Comparison of ENCODE assay signal across 14 cellular contexts in the genomic region with DNA sequence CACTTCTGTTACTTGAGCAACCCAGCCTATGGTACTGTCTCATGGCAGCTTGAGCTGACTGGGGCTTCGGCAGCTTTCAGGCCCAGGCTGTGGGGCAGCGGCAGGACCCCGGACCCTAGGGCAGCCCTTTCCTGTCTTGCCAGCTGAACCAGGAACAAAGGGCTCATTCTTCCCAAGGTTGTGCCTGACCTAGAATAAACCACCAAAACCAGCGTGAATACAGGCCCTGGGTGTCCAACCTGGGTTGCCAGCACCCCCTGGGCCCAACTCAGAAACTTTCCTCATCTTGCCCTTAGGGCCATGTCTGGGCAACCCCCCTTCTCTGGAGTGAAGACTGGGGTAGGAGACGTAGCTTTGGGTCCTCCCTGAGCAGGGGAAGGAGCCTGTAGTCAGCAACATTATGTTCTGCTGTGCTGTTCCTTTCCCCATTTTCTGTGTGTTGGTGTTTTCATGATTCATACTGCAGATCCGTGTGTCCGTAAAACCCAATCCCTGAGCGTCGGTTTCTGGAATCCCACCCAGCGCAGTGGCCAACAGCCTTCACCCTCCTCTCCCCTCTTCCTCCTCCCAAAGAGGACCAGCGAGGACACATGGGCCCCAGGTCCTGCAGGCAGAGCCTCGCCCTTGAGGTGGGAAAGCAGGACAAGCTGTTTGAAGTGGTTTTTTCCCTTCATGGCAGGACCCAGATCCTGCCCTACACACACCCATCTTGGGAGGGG. TPM values are rescaled to one million over a fixed set of nuclear protein-coding genes. Genes with fewer than 3 reads are reported as not detected.
DNase-seq lines count a peak whose midpoint lies in the region; TF ChIP-seq lines count a peak whose summit lies in the region.
"Had no signal": no experiment of that assay in that cellular context is flagged by ENCODE, and none has a peak within 500 bp of the region (broad histone marks: within the 10 kb centered on the region; RNA-seq: fewer than 3 reads in every experiment).

No MANE protein-coding gene starts in this region.

- WGBS in mammary epithelial cell (ENCODE audit: low coverage, missing lambda C conversion rate), result 69% methylated on average over 10 of the region's 12 CpGs

- H3K4me3 Mint-ChIP-seq in CD4-positive, alpha-beta memory T cell, result no peak overlapping the region
- no peak overlapping the region for H3K4me3 Mint-ChIP-seq in nephron progenitor cell

- no peaks in the 10 kb centered on the region for H3K4me1 ChIP-seq in CD4-positive, alpha-beta memory T cell (ENCODE audit: insufficient read depth, low read length)
- H3K4me1 ChIP-seq in mammary epithelial cell (ENCODE audit: insufficient read depth, low read length), result no peaks in the 10 kb centered on the region
- H3K4me1 ChIP-seq in Peyer's patch, result no peaks in the 10 kb centered on the region
- H3K4me1 ChIP-seq: ascending aorta, testis had no signal

- POLR2A ChIA-PET in CD4-positive, alpha-beta memory T cell (lab: Charles Lee; ENCODE audit: partially characterized antibody), result interaction anchor here (0.7 kb wide), 1 partner anchor 457 kb away, joined by 3 read pairs; no protein-coding TSS in a partner anchor

- intact Hi-C loops in CD4-positive, alpha-beta memory T cell (cut with micrococcal nuclease), result no loop called here
- intact Hi-C loops in mammary epithelial cell (cut with micrococcal nuclease), result loop anchor here (10.0 kb wide), 1 partner anchor 492 kb away; no protein-coding TSS in a partner anchor

- peak overlapping the region in 4 of 7 donors; percentile 12 to 53 (median 40) for H3K27ac Mint-ChIP-seq in CD4-positive, alpha-beta memory T cell
- H3K27ac Mint-ChIP-seq in nephron progenitor cell, result peak overlapping the region; percentile 84

- no peaks in the 10 kb centered on the region for H3K9me3 ChIP-seq in CD4-positive, alpha-beta memory T cell (ENCODE audit: control insufficient read depth in 1 of 2, low read length in 2 of 2)
- H3K9me3 ChIP-seq in mammary epithelial cell (replicated peaks; ENCODE audit: insufficient read depth, low read length) (no peaks in the 10 kb centered on the region), Peyer's patch (no peaks in the 10 kb centered on the region)
- H3K9me3 ChIP-seq: ascending aorta, testis had no signal

- H3K36me3 Mint-ChIP-seq in CD4-positive, alpha-beta memory T cell, result peaks cover 22 to 30% of the 10 kb centered on the region in 2 donors
- H3K36me3 Mint-ChIP-seq in nephron progenitor cell (ENCODE audit: low read depth), result peaks cover 33% of the 10 kb centered on the region

- H3K4me1 Mint-ChIP-seq in CD4-positive, alpha-beta memory T cell, result peaks cover 3 to 6% (median 5%) of the 10 kb centered on the region in 4 donors
- peaks cover 6% of the 10 kb centered on the region for H3K4me1 Mint-ChIP-seq in nephron progenitor cell

- H4K20me1 ChIP-seq in mammary epithelial cell (ENCODE audit: insufficient read depth, low read length), result peaks cover 2% of the 10 kb centered on the region

- in situ Hi-C loops in mammary epithelial cell (cut with MboI; ENCODE audit: low sequenced_read_pairs in 2 of 2), result no loop called here

- CTCF ChIA-PET in CD4-positive, alpha-beta memory T cell (lab: Charles Lee; ENCODE audit: partially characterized antibody), result interaction anchor here (1.3 to 4.9 kb wide), 4 partner anchors 10 to 487 kb away, joined by 3 to 28 read pairs (median 10); no protein-coding TSS in a partner anchor
- CTCF ChIA-PET in mammary epithelial cell (lab: Charles Lee; ENCODE audit: low non-redundant PET), result no interaction called here

- H3K9me3 Mint-ChIP-seq in CD4-positive, alpha-beta memory T cell, result no peaks in the 10 kb centered on the region
- no peaks in the 10 kb centered on the region for H3K9me3 Mint-ChIP-seq in nephron progenitor cell

- no peak overlapping the region for H3K4me2 ChIP-seq in mammary epithelial cell (ENCODE audit: insufficient read depth, low read depth, low read length)
- H3K4me2 ChIP-seq: smooth muscle cell had no signal

- no peak for TF ChIP-seq POLR2A in Peyer's patch (IDR thresholded peaks at IDR 0.05)

- H3K27me3 Mint-ChIP-seq in CD4-positive, alpha-beta memory T cell, result no peaks in the 10 kb centered on the region
- H3K27me3 Mint-ChIP-seq in nephron progenitor cell (ENCODE audit: low read depth, poor library complexity), result peaks cover 4% of the 10 kb centered on the region

- H2AFZ ChIP-seq in mammary epithelial cell (ENCODE audit: low read depth, low read length), result no peak overlapping the region

- no peak for DNase-seq in CD4-positive, alpha-beta memory T cell
- DNase-seq in H7, result peak; percentile 64
- no peak for DNase-seq in mammary epithelial cell
- DNase-seq in nephron progenitor cell, result no peak
- DNase-seq in NCI-H1417 treated with DMSO at 0.1 percent for 48 hours (lab: John Stamatoyannopoulos, UW), result no peak
- DNase-seq in NCI-H2081 (lab: John Stamatoyannopoulos, UW), result no peak
- DNase-seq in Peyer's patch, result no peak
- DNase-seq in activated T-cell treated with anti-CD3 and anti-CD28 coated beads, Interleukin-2, amount 50 U/mL, for 1 hour, result no peak
- DNase-seq: NCI-H1417, NCI-H524 treated with DMSO at 0.1 percent for 48 hours, SHP77, testis had no signal

- BruUV-seq in mammary epithelial cell (replicated peaks; lab: Mats Ljungman, UMichigan), result TSS peak; percentile 8

- no peak overlapping the region for H3K4me3 ChIP-seq in CD4-positive, alpha-beta memory T cell (ENCODE audit: low read length in 2 of 2)
- no peak overlapping the region for H3K4me3 ChIP-seq in H7 (ENCODE audit: insufficient read depth, low read depth, low read length)
- no peak overlapping the region for H3K4me3 ChIP-seq in mammary epithelial cell (replicated peaks in 1 of 3; ENCODE audit: insufficient read depth in 1 of 3, low read depth in 2 of 3, low read length in 3 of 3)
- H3K4me3 ChIP-seq in Peyer's patch, result no peak overlapping the region
- H3K4me3 ChIP-seq: ascending aorta, smooth muscle cell, testis had no signal

- dilution Hi-C loops in mammary epithelial cell (cut with HindIII; ENCODE audit: low sequenced_read_pairs), result no loop called here

- H3K27ac ChIP-seq in CD4-positive, alpha-beta memory T cell (ENCODE audit: low read depth, low read length), result no peak overlapping the region
- no peak overlapping the region for H3K27ac ChIP-seq in mammary epithelial cell (ENCODE audit: insufficient read depth, low read depth, low read length)
- H3K27ac ChIP-seq in Peyer's patch, result no peak overlapping the region
- H3K27ac ChIP-seq: ascending aorta, testis had no signal

- no peak overlapping the region for H3K9ac ChIP-seq in mammary epithelial cell (ENCODE audit: insufficient read depth, low read length)

- H3K27me3 ChIP-seq in CD4-positive, alpha-beta memory T cell (ENCODE audit: insufficient read depth, low read length), result no peaks in the 10 kb centered on the region
- H3K27me3 ChIP-seq in H7 (ENCODE audit: control insufficient read depth, insufficient read depth, low read length), result no peaks in the 10 kb centered on the region
- no peaks in the 10 kb centered on the region for H3K27me3 ChIP-seq in mammary epithelial cell (ENCODE audit: insufficient read depth, low read length)
- no peaks in the 10 kb centered on the region for H3K27me3 ChIP-seq in Peyer's patch
- H3K27me3 ChIP-seq: ascending aorta, testis had no signal

- H3K36me3 ChIP-seq in CD4-positive, alpha-beta memory T cell (ENCODE audit: insufficient read depth, low read length), result peaks cover 24% of the 10 kb centered on the region
- H3K36me3 ChIP-seq in H7 (replicated peaks; ENCODE audit: control insufficient read depth, insufficient read depth, low read length) (peaks cover 40% of the 10 kb centered on the region), mammary epithelial cell (ENCODE audit: insufficient read depth, low read length) (peaks cover 31% of the 10 kb centered on the region), Peyer's patch (peaks cover 0 to 42% (median 0%) of the 10 kb centered on the region in 3 donors)

- peaks cover 8% of the 10 kb centered on the region for H3K79me2 ChIP-seq in mammary epithelial cell (ENCODE audit: insufficient read depth, low read length)

- no peak for TF ChIP-seq CTCF in mammary epithelial cell (conservative IDR thresholded peaks at IDR 0.05 in 1 of 2, IDR thresholded peaks at IDR 0.05 in 1 of 2; ENCODE audit: extremely low read depth in 1 of 2, insufficient read depth in 1 of 2, low read depth in 1 of 2, low read length in 2 of 2)
- no peak for TF ChIP-seq CTCF in nephron progenitor cell (IDR thresholded peaks at IDR 0.05)
- TF ChIP-seq CTCF in Peyer's patch (IDR thresholded peaks at IDR 0.05), result no peak

RNA-seq across cellular contexts. Expression of a gene that starts 33.5 kb away (rescaled TPM):
- 10 to 100 TPM; 75.6 to 87.9 TPM for total RNA-seq in CD4-positive, alpha-beta memory T cell
- 10 to 100 TPM; 49.3 to 75.6 TPM for polyA plus RNA-seq in CD4-positive, alpha-beta memory T cell
- 1,918 and 2,169 TPM in 2 replicates for total RNA-seq in H7 (2014; rRNA removed; shearing (Covaris generic))
- 100 to 1,000 TPM; 545 to 600 TPM for total RNA-seq in mammary epithelial cell
- polyA plus RNA-seq in mammary epithelial cell, result 437 TPM
- 384 TPM for polyA minus RNA-seq in mammary epithelial cell
- 100 to 1,000 TPM; 130 to 171 (median 145) TPM for total RNA-seq in Peyer's patch
